Comparison of ENCODE assay signal across 25 cellular contexts in the genomic region with DNA sequence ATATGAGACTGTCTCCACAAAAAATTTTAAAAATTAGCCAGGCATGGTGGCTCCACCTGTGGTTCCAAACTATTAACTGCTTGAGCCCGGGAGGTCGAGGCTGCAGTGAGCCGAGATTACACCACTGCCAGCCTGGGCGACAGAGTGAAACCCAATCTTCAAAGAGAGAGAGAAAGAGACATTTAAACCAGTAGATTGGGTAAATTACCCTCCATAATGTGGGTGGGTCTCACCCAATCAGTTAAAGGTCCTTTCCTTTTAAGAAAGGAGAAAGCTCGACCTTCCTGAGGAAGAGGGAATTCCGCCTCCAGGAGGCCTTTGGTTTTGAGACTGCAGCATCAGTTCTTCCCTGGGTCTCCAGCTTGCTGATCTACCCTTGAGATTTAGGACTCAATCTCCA. TPM values are rescaled to one million over a fixed set of nuclear protein-coding genes. Genes with fewer than 3 reads are reported as not detected.
"Had no signal": no experiment of that assay in that cellular context is flagged by ENCODE, and none has a peak within 500 bp of the region (broad histone marks: within the 10 kb centered on the region; RNA-seq: fewer than 3 reads in every experiment).

No MANE protein-coding gene starts in this region.

- H3K36me3 ChIP-seq: adrenal gland, SJSA1 had no signal

- H3K9me3 Mint-ChIP-seq: activated B cell treated with CpG ODN at 0.5 μM for 24 hours; activated CD4-positive, alpha-beta memory T cell treated with anti-CD3 and anti-CD28 coated beads, Interleukin-2, amount 10 ng/mL, durations not matched to agents 7 days and 5 days; activated naive CD4-positive, alpha-beta T cell treated with anti-CD3 and anti-CD28 coated beads for 36 hours; activated naive CD8-positive, alpha-beta T cell treated with anti-CD3 and anti-CD28 coated beads for 36 hours; activated T-helper 17 cell treated with anti-CD3 and anti-CD28 coated beads, Interleukin-2, amount 50 U/mL, for 72 hours; T-helper 1 cell treated with Interleukin-12 subunit alpha and Interleukin-12 subunit beta and Interleukin-4 antibody, amounts not matched to agents 30 μg/mL and 1 μg/mL, for 36 hours had no signal

- DNase-seq: activated B cell treated with CpG ODN at 0.5 μM for 24 hours; activated CD4-positive, alpha-beta memory T cell treated with anti-CD3 and anti-CD28 coated beads, Interleukin-2, amount 10 ng/mL, durations not matched to agents 7 days and 5 days; activated CD4-positive, alpha-beta T cell treated with anti-CD3 and anti-CD28 coated beads, Interleukin-2, amount 50 U/mL, for 1 hour; activated gamma-delta T cell; activated naive CD4-positive, alpha-beta T cell treated with anti-CD3 and anti-CD28 coated beads for 36 hours; activated naive CD8-positive, alpha-beta T cell treated with anti-CD3 and anti-CD28 coated beads for 36 hours; activated T-cell treated with anti-CD3 and anti-CD28 coated beads for 4 hours; activated T-cell treated with anti-CD3 and anti-CD28 coated beads, Interleukin-2, amount 50 U/mL, for 48 hours; adrenal gland; anterior cingulate cortex; cerebellar nuclear complex; MM.1S; NCI-H1048; NCI-H146; NCI-H187 treated with DMSO at 0.1 percent for 48 hours; NCI-H2081 treated with DMSO at 0.1 percent for 48 hours; NCI-H446; NCI-H524; SHP77; T-helper 9 cell had no signal

- H3K27me3 Mint-ChIP-seq: activated naive CD8-positive, alpha-beta T cell treated with anti-CD3 and anti-CD28 coated beads for 36 hours; activated T-helper 17 cell treated with anti-CD3 and anti-CD28 coated beads, Interleukin-2, amount 50 U/mL, for 72 hours had no signal

- H3K27me3 ChIP-seq: adrenal gland, SJSA1 had no signal

- H3K27ac Mint-ChIP-seq: activated B cell treated with CpG ODN at 0.5 μM for 24 hours; activated CD4-positive, alpha-beta memory T cell treated with anti-CD3 and anti-CD28 coated beads, Interleukin-2, amount 10 ng/mL, durations not matched to agents 7 days and 5 days; activated naive CD4-positive, alpha-beta T cell treated with anti-CD3 and anti-CD28 coated beads for 36 hours; activated naive CD8-positive, alpha-beta T cell treated with anti-CD3 and anti-CD28 coated beads for 36 hours; T-helper 1 cell treated with Interleukin-12 subunit alpha and Interleukin-12 subunit beta and Interleukin-4 antibody, amounts not matched to agents 30 μg/mL and 1 μg/mL, for 36 hours had no signal

- H3K9me3 ChIP-seq: adrenal gland, SJSA1 had no signal

- H3K36me3 Mint-ChIP-seq: activated naive CD8-positive, alpha-beta T cell treated with anti-CD3 and anti-CD28 coated beads for 36 hours had no signal

- H3K27ac ChIP-seq: adrenal gland, KMS-11, SJSA1 had no signal

- H3K9ac ChIP-seq: KMS-11 had no signal

RNA-seq across cellular contexts. Expression of a gene that starts 25.2 kb away (rescaled TPM):
- total RNA-seq: cardiac septum, SJSA1 had no signal
